ENCODE assay signal across 18 cellular contexts in genomic region chrX:38028300-38028699, GRCh38. TPM values are rescaled to one million over a fixed set of nuclear protein-coding genes. Genes with fewer than 3 reads are reported as not detected.
DNase-seq lines count a peak whose midpoint lies in the region; TF ChIP-seq lines count a peak whose summit lies in the region.
"Had no signal": no experiment of that assay in that cellular context is flagged by ENCODE, and none has a peak within 500 bp of the region (broad histone marks: within the 10 kb centered on the region; RNA-seq: fewer than 3 reads in every experiment).

No MANE protein-coding gene starts in this region.

- CTCF ChIA-PET in HEK293 (lab: Yijun Ruan, JAX) (no interaction called here), GM10248 (lab: Yijun Ruan, JAX) (no interaction called here)

- no peaks in the 10 kb centered on the region for H3K79me1 ChIP-seq in mesenchymal stem cell (replicated peaks; ENCODE audit: low read length, poor library complexity, severe bottlenecking)

- H2BK5ac ChIP-seq in mesenchymal stem cell (ENCODE audit: low read depth, low read length, poor library complexity, severe bottlenecking) = no peak overlapping the region

- no peaks in the 10 kb centered on the region for H3K36me3 ChIP-seq in HEK293 (ENCODE audit: control insufficient read depth in 2 of 2, insufficient read depth in 1 of 2, low read length in 2 of 2)
- H3K36me3 ChIP-seq in mesenchymal stem cell (ENCODE audit: control insufficient read depth in 1 of 2, insufficient read depth in 2 of 2, low read depth in 1 of 2, low read length in 2 of 2) = no peaks in the 10 kb centered on the region
- H3K36me3 ChIP-seq: BE2C, BLaER1 had no signal

- H3K4me1 ChIP-seq in HEK293 (ENCODE audit: control insufficient read depth, insufficient read depth, low read length) = no peaks in the 10 kb centered on the region
- H3K4me1 ChIP-seq in mesenchymal stem cell (ENCODE audit: control insufficient read depth, insufficient read depth, low read depth, low read length) = no peaks in the 10 kb centered on the region
- H3K4me1 ChIP-seq: BE2C, BLaER1 had no signal

- no peak overlapping the region for H3K4ac ChIP-seq in mesenchymal stem cell (ENCODE audit: low read depth in 1 of 2, low read length in 2 of 2)

- H3K27me3 ChIP-seq in mesenchymal stem cell (ENCODE audit: control insufficient read depth in 1 of 2, insufficient read depth in 1 of 2, low read length in 2 of 2) = no peaks in the 10 kb centered on the region
- H3K27me3 ChIP-seq: BE2C, BLaER1 had no signal

- TF ChIP-seq CTCF in HEK293 (tag by site-specific recombination; IDR thresholded peaks at IDR 0.05) (no peak), GM10248 (IDR thresholded peaks at IDR 0.05; ENCODE audit: control extremely low read depth, extremely low read depth, low read depth, missing control alignments) (no peak)

- H3K4me2 ChIP-seq in mesenchymal stem cell (ENCODE audit: low read length, poor library complexity, severe bottlenecking) = no peak overlapping the region
- H3K4me2 ChIP-seq: BLaER1 had no signal

- H3K9ac ChIP-seq in mesenchymal stem cell (ENCODE audit: low read length) = no peak overlapping the region
- H3K9ac ChIP-seq: BLaER1 had no signal

- 44% methylated on average over 1 of the region's 1 CpG for WGBS in mesenchymal stem cell

- no peak overlapping the region for H3K18ac ChIP-seq in mesenchymal stem cell (ENCODE audit: low read depth in 1 of 2, low read length in 2 of 2)

- no peak overlapping the region for H2BK120ac ChIP-seq in mesenchymal stem cell (ENCODE audit: low read depth, low read length)

- H3K27ac ChIP-seq in HEK293 (ENCODE audit: extremely low read depth, low read depth, low read length) = no peak overlapping the region
- no peak overlapping the region for H3K27ac ChIP-seq in mesenchymal stem cell (ENCODE audit: low read length, poor library complexity, severe bottlenecking)
- H3K27ac ChIP-seq: 22Rv1, BLaER1 had no signal

- POLR2A ChIA-PET in HEK293 (lab: Yijun Ruan, JAX) (no interaction called here), GM10248 (lab: Yijun Ruan, JAX) (no interaction called here)

- H4K91ac ChIP-seq in mesenchymal stem cell (ENCODE audit: low read length) = no peak overlapping the region

- H2BK15ac ChIP-seq in mesenchymal stem cell (ENCODE audit: low read depth, poor library complexity, severe bottlenecking) = no peak overlapping the region

- H3K4me3 ChIP-seq in HEK293 (ENCODE audit: low read depth, low read length) (no peak overlapping the region), mesenchymal stem cell (ENCODE audit: insufficient read depth in 1 of 2, low read depth in 1 of 2, low read length in 2 of 2) (no peak overlapping the region)
- H3K4me3 ChIP-seq: BLaER1, GM12878 had no signal

- no peak overlapping the region for H2AFZ ChIP-seq in mesenchymal stem cell (ENCODE audit: low read depth, low read length)

- H3K14ac ChIP-seq in mesenchymal stem cell (ENCODE audit: low read length in 2 of 2) = no peak overlapping the region

- no peak overlapping the region for H2BK12ac ChIP-seq in mesenchymal stem cell (ENCODE audit: low read length in 2 of 2)

- H3K9me3 ChIP-seq in HEK293 (ENCODE audit: control insufficient read depth, insufficient read depth, low read depth, low read length) = no peaks in the 10 kb centered on the region
- no peaks in the 10 kb centered on the region for H3K9me3 ChIP-seq in mesenchymal stem cell (ENCODE audit: control insufficient read depth, low read length)
- H3K9me3 ChIP-seq: BE2C had no signal

- peak; percentile 1 for DNase-seq in DMS53 (lab: John Stamatoyannopoulos, UW)
- DNase-seq in DMS53 treated with DMSO at 0.1 percent for 48 hours (lab: John Stamatoyannopoulos, UW; ENCODE audit: unreplicated experiment) = no peak
- no peak for DNase-seq in GM10248 (ENCODE audit: extremely low spot score)
- no peak for DNase-seq in mesenchymal stem cell
- DNase-seq: ACHN; BE2C; C1 segment of cervical spinal cord; CD4-positive, alpha-beta memory T cell; CD4-positive, CD25-positive, alpha-beta regulatory T cell; CD8-positive, alpha-beta memory T cell; COR-L47; DMS79 treated with DMSO at 0.1 percent for 48 hours; GF-D8 had no signal

- H2AK5ac ChIP-seq in mesenchymal stem cell (ENCODE audit: low read length, severe bottlenecking) = no peak overlapping the region

- H3K23ac ChIP-seq in mesenchymal stem cell (ENCODE audit: low read length in 2 of 2) = no peak overlapping the region

- H4K8ac ChIP-seq in mesenchymal stem cell (ENCODE audit: low read length) = no peak overlapping the region

TF ChIP-seq in HEK293, 187 proteins besides CTCF, POLR2A, EP300 and RAD21:
- TF ChIP-seq ZNF202 (tag by site-specific recombination; IDR thresholded peaks at IDR 0.05; ENCODE audit: borderline replicate concordance) (no peak), ZSCAN23 (tag by site-specific recombination; IDR thresholded peaks at IDR 0.05) (no peak), SETDB1 (IDR thresholded peaks at IDR 0.05; ENCODE audit: insufficient read length, low read length) (peak; percentile 95), ZBTB48 (tag by site-specific recombination; IDR thresholded peaks at IDR 0.05) (no peak)

RNA-seq across cellular contexts. Expression of gene SYTL5, which starts 21.9 kb away (rescaled TPM):
- 0.04 TPM for polyA plus RNA-seq in mesenchymal stem cell (2013, experiment 1 of 2)
- 0.04 TPM for polyA plus RNA-seq in mesenchymal stem cell (2013, experiment 2 of 2)
- polyA plus RNA-seq: CD14-positive monocyte; CD4-positive, alpha-beta memory T cell; CD4-positive, CD25-positive, alpha-beta regulatory T cell; CD8-positive, alpha-beta memory T cell had no signal
